7 cellular contexts compared by ENCODE assay signal in the genomic region with DNA sequence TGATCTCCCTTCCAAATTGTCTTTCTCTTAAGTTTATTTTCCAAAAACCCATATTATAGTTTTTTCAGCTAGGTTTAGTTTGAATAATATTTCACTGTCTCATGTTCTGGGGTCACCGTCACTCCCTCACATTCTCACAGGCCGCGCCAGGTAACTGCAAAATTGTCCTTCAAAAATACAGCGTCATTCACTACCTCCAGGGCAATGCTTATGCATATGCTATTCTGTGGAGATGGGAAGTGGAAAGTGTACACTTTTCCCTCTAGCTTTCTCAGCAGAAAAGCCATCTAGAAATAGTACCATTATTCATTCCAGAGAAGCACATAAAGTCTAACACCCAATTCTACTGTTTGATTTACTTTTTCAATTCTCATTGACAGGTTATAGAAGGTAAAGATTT. TPM values are rescaled to one million over a fixed set of nuclear protein-coding genes. Genes with fewer than 3 reads are reported as not detected.
DNase-seq lines count a peak whose midpoint lies in the region; ATAC-seq, FAIRE-seq and TF ChIP-seq lines count a peak whose summit lies in the region.

No MANE protein-coding gene starts in this region.

- FAIRE-seq in frontal cortex (lab: Jason Lieb, UNC) = no peak

- peak; percentile 15 for DNase-seq in RWPE1 (ENCODE audit: low spot score)
- no peak for DNase-seq in fibroblast of villous mesenchyme (ENCODE audit: low read depth)
- no peak for DNase-seq in retinal pigment epithelial cell (ENCODE audit: low read depth)
- no peak for DNase-seq in frontal cortex (ENCODE audit: low spot score in 2 of 2)
- DNase-seq in NCI-H748 (lab: John Stamatoyannopoulos, UW; ENCODE audit: unreplicated experiment) = no peak

- POLR2A ChIA-PET in RWPE1 (lab: Yijun Ruan, JAX; ENCODE audit: low non-redundant PET) = interaction anchor here (0.7 kb wide), 1 partner anchor 32 kb away, joined by 3 read pairs; no protein-coding TSS in a partner anchor

- CTCF ChIA-PET in RWPE1 (lab: Yijun Ruan, JAX) = interaction anchor here (0.8 kb wide), 1 partner anchor 87 kb away, joined by 5 read pairs; no protein-coding TSS in a partner anchor

- TF ChIP-seq CTCF in RWPE1 (conservative IDR thresholded peaks at IDR 0.05; ENCODE audit: low read depth) (no peak), fibroblast of villous mesenchyme (IDR thresholded peaks at IDR 0.05; ENCODE audit: insufficient read depth, low read depth, low read length) (no peak), retinal pigment epithelial cell (conservative IDR thresholded peaks at IDR 0.05; ENCODE audit: low read depth, low read length) (no peak)

- H3K27ac ChIP-seq in RWPE1 = no peak overlapping the region

- ATAC-seq in GM19328 (IDR thresholded peaks at IDR 0.05; ENCODE audit: unreplicated experiment) (peak; percentile 17), HG03280 (IDR thresholded peaks at IDR 0.05; ENCODE audit: unreplicated experiment) (no peak)

- H3K4me3 ChIP-seq in fibroblast of villous mesenchyme (ENCODE audit: low read depth, low read length) (peak overlapping the region; percentile 66), retinal pigment epithelial cell (ENCODE audit: low read length) (peak overlapping the region; percentile 93)

RNA-seq across cellular contexts. Expression of a gene that starts 0.9 kb away (rescaled TPM):
- total RNA-seq in fibroblast of villous mesenchyme = 12.9 and 19.9 TPM in 2 replicates
- total RNA-seq in frontal cortex = 26.9 TPM
